Comparison of ENCODE assay signal across 17 cellular contexts in the genomic region with DNA sequence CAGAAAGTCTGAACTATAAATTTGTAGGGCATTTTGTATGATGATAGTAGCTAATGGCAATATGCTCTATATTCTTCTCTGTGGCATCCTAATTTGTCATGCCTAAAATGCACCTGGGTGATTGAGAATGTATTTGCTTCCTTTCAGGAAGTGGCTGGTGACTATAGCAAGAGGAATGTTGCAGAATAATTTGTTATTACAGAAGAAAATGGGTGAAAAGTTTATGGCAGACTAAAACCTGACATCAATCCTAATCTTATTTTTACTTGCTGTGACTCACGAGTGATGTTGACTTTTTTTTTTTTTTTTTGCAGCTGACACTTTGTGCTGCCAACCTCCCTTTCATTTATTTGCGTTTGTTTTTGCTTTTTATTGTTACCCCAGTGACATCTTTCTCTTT.
DNase-seq lines count a peak whose midpoint lies in the region; ATAC-seq and TF ChIP-seq lines count a peak whose summit lies in the region.
"Had no signal": no experiment of that assay in that cellular context is flagged by ENCODE, and none has a peak within 500 bp of the region (broad histone marks: within the 10 kb centered on the region; RNA-seq: fewer than 3 reads in every experiment).

No MANE protein-coding gene starts in this region.

- no peaks in the 10 kb centered on the region for H4K20me1 ChIP-seq in mammary epithelial cell (ENCODE audit: insufficient read depth, low read length)

- in situ Hi-C loops in mammary epithelial cell (cut with MboI; ENCODE audit: low sequenced_read_pairs in 2 of 2): no loop called here

- no peak overlapping the region for H3K4me3 Mint-ChIP-seq in CD4-positive, alpha-beta memory T cell
- H3K4me3 Mint-ChIP-seq: B cell; dendritic cell treated with granulocyte-macrophage colony-stimulating factor and Interleukin-4, amounts not matched to agents 40 ng/mL and 50 ng/mL, for 4 days; stimulated activated naive B cell treated with anti-CD40 and anti-IgM and Interleukin-4, amounts not matched to agents 10 μg/mL and 1 μg/mL and 100 μg/mL, for 72 hours had no signal

- H3K36me3 ChIP-seq in mammary epithelial cell (ENCODE audit: insufficient read depth, low read length): no peaks in the 10 kb centered on the region
- H3K36me3 ChIP-seq in CD4-positive, alpha-beta memory T cell (ENCODE audit: insufficient read depth, low read length): no peaks in the 10 kb centered on the region
- H3K36me3 ChIP-seq: upper lobe of left lung had no signal

- no peaks in the 10 kb centered on the region for H3K4me1 Mint-ChIP-seq in CD4-positive, alpha-beta memory T cell
- H3K4me1 Mint-ChIP-seq: B cell; stimulated activated naive B cell treated with anti-CD40 and anti-IgM and Interleukin-4, amounts not matched to agents 10 μg/mL and 1 μg/mL and 100 μg/mL, for 72 hours had no signal

- POLR2A ChIA-PET in CD4-positive, alpha-beta memory T cell (lab: Charles Lee; ENCODE audit: partially characterized antibody): no interaction called here

- H3K4me1 ChIP-seq in mammary epithelial cell (ENCODE audit: insufficient read depth, low read length): peaks cover 16% of the 10 kb centered on the region
- H3K4me1 ChIP-seq in CD4-positive, alpha-beta memory T cell (ENCODE audit: insufficient read depth, low read length): no peaks in the 10 kb centered on the region
- H3K4me1 ChIP-seq: upper lobe of left lung had no signal

- 24% methylated on average over 2 of the region's 2 CpGs for WGBS in mammary epithelial cell (ENCODE audit: low coverage, missing lambda C conversion rate)

- no peak for TF ChIP-seq CTCF in mammary epithelial cell (conservative IDR thresholded peaks at IDR 0.05 in 1 of 2, IDR thresholded peaks at IDR 0.05 in 1 of 2; ENCODE audit: extremely low read depth in 1 of 2, insufficient read depth in 1 of 2, low read depth in 1 of 2, low read length in 2 of 2)

- H3K9me3 ChIP-seq in mammary epithelial cell (replicated peaks; ENCODE audit: insufficient read depth, low read length): no peaks in the 10 kb centered on the region
- H3K9me3 ChIP-seq in CD4-positive, alpha-beta memory T cell (ENCODE audit: control insufficient read depth in 1 of 2, low read length in 2 of 2): no peaks in the 10 kb centered on the region
- H3K9me3 ChIP-seq: upper lobe of left lung had no signal

- H3K27me3 Mint-ChIP-seq in CD4-positive, alpha-beta memory T cell: peaks cover 0 to 2% of the 10 kb centered on the region in 2 donors
- H3K27me3 Mint-ChIP-seq: dendritic cell treated with granulocyte-macrophage colony-stimulating factor and Interleukin-4, amounts not matched to agents 40 ng/mL and 50 ng/mL, for 4 days had no signal

- H3K36me3 Mint-ChIP-seq in CD4-positive, alpha-beta memory T cell: no peaks in the 10 kb centered on the region
- H3K36me3 Mint-ChIP-seq: stimulated activated naive B cell treated with anti-CD40 and anti-IgM and Interleukin-4, amounts not matched to agents 10 μg/mL and 1 μg/mL and 100 μg/mL, for 72 hours had no signal

- no peak overlapping the region for H3K27ac Mint-ChIP-seq in CD4-positive, alpha-beta memory T cell
- H3K27ac Mint-ChIP-seq: B cell; dendritic cell treated with granulocyte-macrophage colony-stimulating factor and Interleukin-4, amounts not matched to agents 40 ng/mL and 50 ng/mL, for 4 days; stimulated activated naive B cell treated with anti-CD40 and anti-IgM and Interleukin-4, amounts not matched to agents 10 μg/mL and 1 μg/mL and 100 μg/mL, for 72 hours had no signal

- H3K9ac ChIP-seq in mammary epithelial cell (ENCODE audit: insufficient read depth, low read length): no peak overlapping the region

- H3K27me3 ChIP-seq in mammary epithelial cell (ENCODE audit: insufficient read depth, low read length): no peaks in the 10 kb centered on the region
- H3K27me3 ChIP-seq in CD4-positive, alpha-beta memory T cell (ENCODE audit: insufficient read depth, low read length): no peaks in the 10 kb centered on the region
- H3K27me3 ChIP-seq: upper lobe of left lung had no signal

- BruUV-seq in mammary epithelial cell (replicated peaks; lab: Mats Ljungman, UMichigan): no TSS peak

- H3K79me2 ChIP-seq in mammary epithelial cell (ENCODE audit: insufficient read depth, low read length): no peaks in the 10 kb centered on the region

- CTCF ChIA-PET in mammary epithelial cell (lab: Charles Lee; ENCODE audit: low non-redundant PET): no interaction called here
- CTCF ChIA-PET in CD4-positive, alpha-beta memory T cell (lab: Charles Lee; ENCODE audit: partially characterized antibody): no interaction called here

- H2AFZ ChIP-seq in mammary epithelial cell (ENCODE audit: low read depth, low read length): no peak overlapping the region

- dilution Hi-C loops in mammary epithelial cell (cut with HindIII; ENCODE audit: low sequenced_read_pairs): no loop called here

- H3K4me3 ChIP-seq in mammary epithelial cell (replicated peaks in 1 of 3; ENCODE audit: insufficient read depth in 1 of 3, low read depth in 2 of 3, low read length in 3 of 3): no peak overlapping the region
- no peak overlapping the region for H3K4me3 ChIP-seq in CD4-positive, alpha-beta memory T cell (ENCODE audit: low read length in 2 of 2)
- H3K4me3 ChIP-seq: upper lobe of left lung had no signal

- H3K27ac ChIP-seq in mammary epithelial cell (ENCODE audit: insufficient read depth, low read depth, low read length): peak overlapping the region; percentile 59
- H3K27ac ChIP-seq in CD4-positive, alpha-beta memory T cell (ENCODE audit: low read depth, low read length): no peak overlapping the region
- H3K27ac ChIP-seq: upper lobe of left lung had no signal

- peak overlapping the region; percentile 45 for H3K4me2 ChIP-seq in mammary epithelial cell (ENCODE audit: insufficient read depth, low read depth, low read length)

- H3K9me3 Mint-ChIP-seq in CD4-positive, alpha-beta memory T cell: peaks cover 0 to 10% (median 0%) of the 10 kb centered on the region in 8 donors
- H3K9me3 Mint-ChIP-seq: dendritic cell treated with granulocyte-macrophage colony-stimulating factor and Interleukin-4, amounts not matched to agents 40 ng/mL and 50 ng/mL, for 4 days; stimulated activated naive B cell treated with anti-CD40 and anti-IgM and Interleukin-4, amounts not matched to agents 10 μg/mL and 1 μg/mL and 100 μg/mL, for 72 hours had no signal

- DNase-seq in COLO829 (ENCODE audit: low spot score) (peak; percentile 17), M059J (ENCODE audit: low read depth) (peak; percentile 88), mammary epithelial cell (peak; percentile 82), lung microvascular endothelial cell (ENCODE audit: low read depth in 2 of 2) (peak; percentile 57 to 74), NCI-H510A (lab: John Stamatoyannopoulos, UW) (no peak)
- no peak for DNase-seq in CD4-positive, alpha-beta memory T cell
- DNase-seq: activated effector memory CD4-positive, alpha-beta T cell treated with anti-CD3 and anti-CD28 coated beads, Interleukin-2, amount 50 U/mL, for 16 hours; DMS153; H7; NCI-H187 treated with DMSO at 0.1 percent for 48 hours; stimulated activated naive B cell treated with anti-CD40 and anti-IgM and Interleukin-4, amounts not matched to agents 10 μg/mL and 1 μg/mL and 100 μg/mL, for 72 hours; T-helper 2 cell; upper lobe of left lung had no signal

- intact Hi-C loops in mammary epithelial cell (cut with micrococcal nuclease): no loop called here
- intact Hi-C loops in CD4-positive, alpha-beta memory T cell (cut with micrococcal nuclease): no loop called here

- ATAC-seq in GM21723 (IDR thresholded peaks at IDR 0.05; ENCODE audit: unreplicated experiment) (no peak), HG03108 (IDR thresholded peaks at IDR 0.05; ENCODE audit: unreplicated experiment) (no peak)
- ATAC-seq: stimulated activated naive B cell treated with anti-CD40 and anti-IgM and Interleukin-4, amounts not matched to agents 10 μg/mL and 1 μg/mL and 100 μg/mL, for 72 hours had no signal

Comparison
In these comparisons a context has a peak if more than half of its experiments do, and no peak if none do; other contexts are left out.
1. DNase-seq: peak in COLO829 (single experiment), M059J (single experiment), mammary epithelial cell (single experiment) and lung microvascular endothelial cell (2 of 2); none in CD4-positive, alpha-beta memory T cell (0 of 5) and NCI-H510A (single experiment).